ENCODE assay signal across 1 cellular context in genomic region chr12:21301-22189, GRCh38.
A peak's percentile ranks its signal among the peaks of the same experiment; 100 is the strongest.
TF ChIP-seq lines count a peak whose summit lies in the region.

No MANE protein-coding gene starts in this region.

TF ChIP-seq in HepG2, 621 proteins besides CTCF, POLR2A, EP300 and RAD21 (continued from another document and continues in another):
- TF ChIP-seq HNRNPUL1 (IDR thresholded peaks at IDR 0.05; ENCODE audit: low read depth, low read length) = no peak
- 0 out of 2 replicates have a peak, but pooled peaks have one; percentile 44 for TF ChIP-seq ZNF772 (CRISPR knock-in tag; IDR thresholded peaks at IDR 0.05)
- no peak for TF ChIP-seq MEIS1 (CRISPR knock-in tag; IDR thresholded peaks at IDR 0.05; ENCODE audit: borderline replicate concordance)
- TF ChIP-seq NR2C2 (CRISPR knock-in tag; IDR thresholded peaks at IDR 0.05; ENCODE audit: borderline replicate concordance) = no peak
- no peak for TF ChIP-seq ZNF784 (CRISPR knock-in tag; IDR thresholded peaks at IDR 0.05; ENCODE audit: borderline replicate concordance)
- no peak for TF ChIP-seq PAWR (CRISPR knock-in tag; IDR thresholded peaks at IDR 0.05; ENCODE audit: borderline replicate concordance)
- 0 out of 2 replicates have a peak, but pooled peaks have one; percentile 14 for TF ChIP-seq CENPT (CRISPR knock-in tag; IDR thresholded peaks at IDR 0.05; ENCODE audit: low read depth)
- no peak for TF ChIP-seq NCOA2 (CRISPR knock-in tag; IDR thresholded peaks at IDR 0.05)
- TF ChIP-seq BRCA1 (CRISPR knock-in tag; IDR thresholded peaks at IDR 0.05) = no peak
- 0 out of 2 replicates have a peak, but pooled peaks have one; percentile 73 for TF ChIP-seq FUBP1 (CRISPR knock-in tag; IDR thresholded peaks at IDR 0.05; ENCODE audit: borderline replicate concordance)
- no peak for TF ChIP-seq ZNF839 (CRISPR knock-in tag; IDR thresholded peaks at IDR 0.05; ENCODE audit: borderline replicate concordance)
- TF ChIP-seq MAFF (IDR thresholded peaks at IDR 0.05; ENCODE audit: low read depth, low read length) = no peak
- TF ChIP-seq ZNF550 (CRISPR knock-in tag; IDR thresholded peaks at IDR 0.05; ENCODE audit: borderline replicate concordance) = no peak
- TF ChIP-seq, protein P1, sequence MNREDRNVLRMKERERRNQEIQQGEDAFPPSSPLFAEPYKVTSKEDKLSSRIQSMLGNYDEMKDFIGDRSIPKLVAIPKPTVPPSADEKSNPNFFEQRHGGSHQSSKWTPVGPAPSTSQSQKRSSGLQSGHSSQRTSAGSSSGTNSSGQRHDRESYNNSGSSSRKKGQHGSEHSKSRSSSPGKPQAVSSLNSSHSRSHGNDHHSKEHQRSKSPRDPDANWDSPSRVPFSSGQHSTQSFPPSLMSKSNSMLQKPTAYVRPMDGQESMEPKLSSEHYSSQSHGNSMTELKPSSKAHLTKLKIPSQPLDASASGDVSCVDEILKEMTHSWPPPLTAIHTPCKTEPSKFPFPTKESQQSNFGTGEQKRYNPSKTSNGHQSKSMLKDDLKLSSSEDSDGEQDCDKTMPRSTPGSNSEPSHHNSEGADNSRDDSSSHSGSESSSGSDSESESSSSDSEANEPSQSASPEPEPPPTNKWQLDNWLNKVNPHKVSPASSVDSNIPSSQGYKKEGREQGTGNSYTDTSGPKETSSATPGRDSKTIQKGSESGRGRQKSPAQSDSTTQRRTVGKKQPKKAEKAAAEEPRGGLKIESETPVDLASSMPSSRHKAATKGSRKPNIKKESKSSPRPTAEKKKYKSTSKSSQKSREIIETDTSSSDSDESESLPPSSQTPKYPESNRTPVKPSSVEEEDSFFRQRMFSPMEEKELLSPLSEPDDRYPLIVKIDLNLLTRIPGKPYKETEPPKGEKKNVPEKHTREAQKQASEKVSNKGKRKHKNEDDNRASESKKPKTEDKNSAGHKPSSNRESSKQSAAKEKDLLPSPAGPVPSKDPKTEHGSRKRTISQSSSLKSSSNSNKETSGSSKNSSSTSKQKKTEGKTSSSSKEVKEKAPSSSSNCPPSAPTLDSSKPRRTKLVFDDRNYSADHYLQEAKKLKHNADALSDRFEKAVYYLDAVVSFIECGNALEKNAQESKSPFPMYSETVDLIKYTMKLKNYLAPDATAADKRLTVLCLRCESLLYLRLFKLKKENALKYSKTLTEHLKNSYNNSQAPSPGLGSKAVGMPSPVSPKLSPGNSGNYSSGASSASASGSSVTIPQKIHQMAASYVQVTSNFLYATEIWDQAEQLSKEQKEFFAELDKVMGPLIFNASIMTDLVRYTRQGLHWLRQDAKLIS (CRISPR knock-in tag; IDR thresholded peaks at IDR 0.05) = no peak
- no peak for TF ChIP-seq TEAD3 (CRISPR knock-in tag; optimal IDR thresholded peaks at IDR 0.05; ENCODE audit: borderline replicate concordance)
- no peak for TF ChIP-seq DRAP1 (CRISPR knock-in tag; IDR thresholded peaks at IDR 0.05)
- TF ChIP-seq MAZ (IDR thresholded peaks at IDR 0.05; ENCODE audit: borderline replicate concordance, low read depth, low read length) = no peak
- TF ChIP-seq MAZ (CRISPR knock-in tag; IDR thresholded peaks at IDR 0.05; ENCODE audit: low read depth) = peak; percentile 57; the same call in 1 of the 2 replicates
- no peak for TF ChIP-seq JUNB (CRISPR knock-in tag; IDR thresholded peaks at IDR 0.05; ENCODE audit: borderline replicate concordance)
- TF ChIP-seq GMEB2 (CRISPR knock-in tag; IDR thresholded peaks at IDR 0.05; ENCODE audit: low read depth) = no peak
- TF ChIP-seq MTA1 (CRISPR knock-in tag; IDR thresholded peaks at IDR 0.05; ENCODE audit: borderline replicate concordance) = peak; percentile 74; the same call in 1 of the 2 replicates
- no peak for TF ChIP-seq TERF1 (CRISPR knock-in tag; IDR thresholded peaks at IDR 0.05)
- TF ChIP-seq KLF16 (CRISPR knock-in tag; IDR thresholded peaks at IDR 0.05) = no peak
- TF ChIP-seq KLF13 (CRISPR knock-in tag; IDR thresholded peaks at IDR 0.05) = no peak
- no peak for TF ChIP-seq RERE (CRISPR knock-in tag; IDR thresholded peaks at IDR 0.05; ENCODE audit: low read depth)
- TF ChIP-seq, protein P2, sequence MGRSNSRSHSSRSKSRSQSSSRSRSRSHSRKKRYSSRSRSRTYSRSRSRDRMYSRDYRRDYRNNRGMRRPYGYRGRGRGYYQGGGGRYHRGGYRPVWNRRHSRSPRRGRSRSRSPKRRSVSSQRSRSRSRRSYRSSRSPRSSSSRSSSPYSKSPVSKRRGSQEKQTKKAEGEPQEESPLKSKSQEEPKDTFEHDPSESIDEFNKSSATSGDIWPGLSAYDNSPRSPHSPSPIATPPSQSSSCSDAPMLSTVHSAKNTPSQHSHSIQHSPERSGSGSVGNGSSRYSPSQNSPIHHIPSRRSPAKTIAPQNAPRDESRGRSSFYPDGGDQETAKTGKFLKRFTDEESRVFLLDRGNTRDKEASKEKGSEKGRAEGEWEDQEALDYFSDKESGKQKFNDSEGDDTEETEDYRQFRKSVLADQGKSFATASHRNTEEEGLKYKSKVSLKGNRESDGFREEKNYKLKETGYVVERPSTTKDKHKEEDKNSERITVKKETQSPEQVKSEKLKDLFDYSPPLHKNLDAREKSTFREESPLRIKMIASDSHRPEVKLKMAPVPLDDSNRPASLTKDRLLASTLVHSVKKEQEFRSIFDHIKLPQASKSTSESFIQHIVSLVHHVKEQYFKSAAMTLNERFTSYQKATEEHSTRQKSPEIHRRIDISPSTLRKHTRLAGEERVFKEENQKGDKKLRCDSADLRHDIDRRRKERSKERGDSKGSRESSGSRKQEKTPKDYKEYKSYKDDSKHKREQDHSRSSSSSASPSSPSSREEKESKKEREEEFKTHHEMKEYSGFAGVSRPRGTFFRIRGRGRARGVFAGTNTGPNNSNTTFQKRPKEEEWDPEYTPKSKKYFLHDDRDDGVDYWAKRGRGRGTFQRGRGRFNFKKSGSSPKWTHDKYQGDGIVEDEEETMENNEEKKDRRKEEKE (IDR thresholded peaks at IDR 0.05) = no peak
- TF ChIP-seq TEF (CRISPR knock-in tag; IDR thresholded peaks at IDR 0.05) = no peak
- TF ChIP-seq, protein P3, sequence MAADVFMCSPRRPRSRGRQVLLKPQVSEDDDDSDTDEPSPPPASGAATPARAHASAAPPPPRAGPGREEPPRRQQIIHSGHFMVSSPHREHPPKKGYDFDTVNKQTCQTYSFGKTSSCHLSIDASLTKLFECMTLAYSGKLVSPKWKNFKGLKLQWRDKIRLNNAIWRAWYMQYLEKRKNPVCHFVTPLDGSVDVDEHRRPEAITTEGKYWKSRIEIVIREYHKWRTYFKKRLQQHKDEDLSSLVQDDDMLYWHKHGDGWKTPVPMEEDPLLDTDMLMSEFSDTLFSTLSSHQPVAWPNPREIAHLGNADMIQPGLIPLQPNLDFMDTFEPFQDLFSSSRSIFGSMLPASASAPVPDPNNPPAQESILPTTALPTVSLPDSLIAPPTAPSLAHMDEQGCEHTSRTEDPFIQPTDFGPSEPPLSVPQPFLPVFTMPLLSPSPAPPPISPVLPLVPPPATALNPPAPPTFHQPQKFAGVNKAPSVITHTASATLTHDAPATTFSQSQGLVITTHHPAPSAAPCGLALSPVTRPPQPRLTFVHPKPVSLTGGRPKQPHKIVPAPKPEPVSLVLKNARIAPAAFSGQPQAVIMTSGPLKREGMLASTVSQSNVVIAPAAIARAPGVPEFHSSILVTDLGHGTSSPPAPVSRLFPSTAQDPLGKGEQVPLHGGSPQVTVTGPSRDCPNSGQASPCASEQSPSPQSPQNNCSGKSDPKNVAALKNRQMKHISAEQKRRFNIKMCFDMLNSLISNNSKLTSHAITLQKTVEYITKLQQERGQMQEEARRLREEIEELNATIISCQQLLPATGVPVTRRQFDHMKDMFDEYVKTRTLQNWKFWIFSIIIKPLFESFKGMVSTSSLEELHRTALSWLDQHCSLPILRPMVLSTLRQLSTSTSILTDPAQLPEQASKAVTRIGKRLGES (CRISPR knock-in tag; IDR thresholded peaks at IDR 0.05; ENCODE audit: borderline replicate concordance) = no peak
- no peak for TF ChIP-seq HNRNPK (IDR thresholded peaks at IDR 0.05; ENCODE audit: low read depth, low read length, poor library complexity, severe bottlenecking)
- TF ChIP-seq PHF20 (CRISPR knock-in tag; IDR thresholded peaks at IDR 0.05) = no peak
- 0 out of 2 replicates have a peak, but pooled peaks have one; percentile 62 for TF ChIP-seq ZNF296 (CRISPR knock-in tag; conservative IDR thresholded peaks at IDR 0.05)
- no peak for TF ChIP-seq ATAD3A (CRISPR knock-in tag; IDR thresholded peaks at IDR 0.05)
- no peak for TF ChIP-seq ZMYM4 (CRISPR knock-in tag; IDR thresholded peaks at IDR 0.05)
- TF ChIP-seq GATAD1 (CRISPR knock-in tag; IDR thresholded peaks at IDR 0.05) = no peak
